24 cellular contexts compared by ENCODE assay signal in genomic region chr3:166060789-166061479, GRCh38.
DNase-seq lines count a peak whose midpoint lies in the region; ATAC-seq and TF ChIP-seq lines count a peak whose summit lies in the region.
"Had no signal": no experiment of that assay in that cellular context is flagged by ENCODE, and none has a peak within 500 bp of the region (broad histone marks: within the 10 kb centered on the region; RNA-seq: fewer than 3 reads in every experiment).

No MANE protein-coding gene starts in this region.

- TF ChIP-seq CTCF in foreskin keratinocyte (conservative IDR thresholded peaks at IDR 0.05) (no peak), left ventricle myocardium inferior (IDR thresholded peaks at IDR 0.05; ENCODE audit: borderline replicate concordance) (no peak), Peyer's patch (IDR thresholded peaks at IDR 0.05) (no peak)

- H3K9me3 ChIP-seq in aorta (ENCODE audit: control insufficient read depth, low read length) = peaks cover 6% of the 10 kb centered on the region
- peaks cover 4% of the 10 kb centered on the region for H3K9me3 ChIP-seq in left ventricle myocardium inferior (replicated peaks)
- H3K9me3 ChIP-seq in Peyer's patch = no peaks in the 10 kb centered on the region
- H3K9me3 ChIP-seq: psoas muscle, tibial nerve had no signal

- no peak overlapping the region for H3K27ac ChIP-seq in foreskin keratinocyte
- no peak overlapping the region for H3K27ac ChIP-seq in aorta (ENCODE audit: low read depth in 1 of 2, low read length in 2 of 2)
- no peak overlapping the region for H3K27ac ChIP-seq in left ventricle myocardium inferior (replicated peaks)
- no peak overlapping the region for H3K27ac ChIP-seq in Peyer's patch
- H3K27ac ChIP-seq: body of pancreas, psoas muscle, tibial nerve had no signal

- DNase-seq in NCI-H82 (lab: John Stamatoyannopoulos, UW) (peak; percentile 73), NCI-H82 treated with DMSO at 0.1 percent for 48 hours (lab: John Stamatoyannopoulos, UW; ENCODE audit: unreplicated experiment) (no peak), OCI-M1 (lab: John Stamatoyannopoulos, UW) (peak; percentile 2), foreskin keratinocyte (no peak), aorta (no peak), left ventricle myocardium inferior (no peak), Peyer's patch (no peak), NCI-H2171 (lab: John Stamatoyannopoulos, UW) (no peak)
- DNase-seq: activated CD4-positive, alpha-beta T cell treated with anti-CD3 and anti-CD28 coated beads, Interleukin-2, amount 50 U/mL, for 1 hour; activated naive CD4-positive, alpha-beta T cell; activated T-cell treated with anti-CD3 and anti-CD28 coated beads, Interleukin-2, amount 50 U/mL, for 48 hours; body of pancreas; DMS53; Karpas-422; midbrain; MV-4-11; naive thymus-derived CD8-positive, alpha-beta T cell; NCI-H187 treated with DMSO at 0.1 percent for 48 hours; NCI-H226; NCI-H774; occipital lobe; psoas muscle; Right ventricle myocardium superior had no signal

- no peak overlapping the region for H3K4me3 ChIP-seq in aorta (ENCODE audit: low read length in 2 of 2)
- H3K4me3 ChIP-seq in left ventricle myocardium inferior = no peak overlapping the region
- no peak overlapping the region for H3K4me3 ChIP-seq in Peyer's patch
- H3K4me3 ChIP-seq: body of pancreas, psoas muscle, tibial nerve had no signal

- no peaks in the 10 kb centered on the region for H3K4me1 ChIP-seq in foreskin keratinocyte
- no peaks in the 10 kb centered on the region for H3K4me1 ChIP-seq in aorta (ENCODE audit: control insufficient read depth in 1 of 2, insufficient read depth in 2 of 2, low read length in 2 of 2)
- no peaks in the 10 kb centered on the region for H3K4me1 ChIP-seq in left ventricle myocardium inferior
- H3K4me1 ChIP-seq in Peyer's patch = no peaks in the 10 kb centered on the region
- H3K4me1 ChIP-seq: body of pancreas, psoas muscle, tibial nerve had no signal

- H3K36me3 ChIP-seq in aorta (ENCODE audit: control insufficient read depth in 1 of 2, insufficient read depth in 2 of 2, low read length in 1 of 2) (no peaks in the 10 kb centered on the region), left ventricle myocardium inferior (no peaks in the 10 kb centered on the region), Peyer's patch (no peaks in the 10 kb centered on the region)
- H3K36me3 ChIP-seq: tibial nerve had no signal

- H3K27me3 ChIP-seq in foreskin keratinocyte = no peaks in the 10 kb centered on the region
- H3K27me3 ChIP-seq in aorta (ENCODE audit: control insufficient read depth in 1 of 2, insufficient read depth in 2 of 2, low read length in 1 of 2) = no peaks in the 10 kb centered on the region
- no peaks in the 10 kb centered on the region for H3K27me3 ChIP-seq in left ventricle myocardium inferior (ENCODE audit: low read depth)
- no peaks in the 10 kb centered on the region for H3K27me3 ChIP-seq in Peyer's patch
- H3K27me3 ChIP-seq: body of pancreas, tibial nerve had no signal

- TF ChIP-seq POLR2A in Peyer's patch (IDR thresholded peaks at IDR 0.05) = no peak

- WGBS in aorta, 2 donors = 83 to 89% methylated on average over 2 of the region's 2 CpGs

- intact Hi-C loops in aorta (cut with DNase I) (no loop called here), left ventricle myocardium inferior (cut with micrococcal nuclease) (no loop called here)

- ATAC-seq in foreskin keratinocyte (peak; percentile 39), aorta (ENCODE audit: low FRiP score) (peak; percentile 44)
- ATAC-seq: body of pancreas, psoas muscle had no signal

Comparison
In these comparisons a context has a peak if more than half of its experiments do, and no peak if none do; other contexts are left out.
1. DNase-seq: peak in NCI-H82 (single experiment) and OCI-M1 (single experiment); none in NCI-H82 treated with DMSO at 0.1 percent for 48 hours (single experiment), foreskin keratinocyte (0 of 2), aorta (0 of 2), left ventricle myocardium inferior (single experiment), Peyer's patch (0 of 3) and NCI-H2171 (single experiment).